16 cellular contexts compared by ENCODE assay signal in the genomic region with DNA sequence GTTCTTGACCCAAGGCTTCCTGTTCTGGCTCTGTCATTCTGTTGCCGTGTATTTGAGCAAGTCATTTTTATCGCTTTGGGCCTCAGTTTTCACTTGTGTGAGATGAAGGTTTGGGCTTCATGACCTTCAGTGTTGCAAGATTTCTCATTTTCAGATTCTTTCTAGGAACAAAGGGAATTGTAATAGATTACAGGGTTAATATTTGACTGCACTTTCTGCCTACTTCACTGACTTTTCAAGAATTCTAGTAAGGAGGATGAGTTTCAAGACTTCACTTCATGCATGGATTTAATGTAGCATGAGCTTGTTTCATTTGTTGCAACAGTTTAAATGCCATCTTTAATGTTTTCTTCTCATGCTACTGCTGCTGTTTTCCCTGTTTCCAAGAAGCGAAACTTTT.
DNase-seq lines count a peak whose midpoint lies in the region; ATAC-seq lines count a peak whose summit lies in the region.
"Had no signal": no experiment of that assay in that cellular context is flagged by ENCODE, and none has a peak within 500 bp of the region (broad histone marks: within the 10 kb centered on the region; RNA-seq: fewer than 3 reads in every experiment).

No MANE protein-coding gene starts in this region.

- no peak for ATAC-seq in GM18873 (IDR thresholded peaks at IDR 0.05; ENCODE audit: low FRiP score, unreplicated experiment)
- ATAC-seq: CD8-positive, alpha-beta T cell had no signal

- H3K4me1 ChIP-seq in adipocyte (ENCODE audit: control insufficient read depth, insufficient read depth, low read length), result no peaks in the 10 kb centered on the region

- no peaks in the 10 kb centered on the region for H3K27me3 Mint-ChIP-seq in activated naive CD4-positive, alpha-beta T cell treated with anti-CD3 and anti-CD28 coated beads, Interleukin-2, amount 10 ng/mL, durations not matched to agents 7 days and 5 days
- H3K27me3 Mint-ChIP-seq: B cell, IgD-negative memory B cell had no signal

- H3K4me1 Mint-ChIP-seq in activated naive CD4-positive, alpha-beta T cell treated with anti-CD3 and anti-CD28 coated beads, Interleukin-2, amount 10 ng/mL, durations not matched to agents 7 days and 5 days, result no peaks in the 10 kb centered on the region
- H3K4me1 Mint-ChIP-seq: B cell had no signal

- H3K27ac Mint-ChIP-seq in activated naive CD4-positive, alpha-beta T cell treated with anti-CD3 and anti-CD28 coated beads, Interleukin-2, amount 10 ng/mL, durations not matched to agents 7 days and 5 days, result no peak overlapping the region
- H3K27ac Mint-ChIP-seq: B cell; CD8-positive, alpha-beta T cell; IgD-negative memory B cell had no signal

- peak; percentile 56 for DNase-seq in ACHN
- peak; percentile 4 for DNase-seq in adipocyte (ENCODE audit: low read depth)
- peak; percentile 49 for DNase-seq in kidney glomerular epithelial cell (lab: John Stamatoyannopoulos, UW)
- peak; percentile 84 for DNase-seq in renal cortical epithelial cell (ENCODE audit: low read depth)
- no peak for DNase-seq in activated naive CD4-positive, alpha-beta T cell treated with anti-CD3 and anti-CD28 coated beads, Interleukin-2, amount 10 ng/mL, durations not matched to agents 7 days and 5 days
- DNase-seq in HT-29 (ENCODE audit: low spot score), result no peak
- DNase-seq: 8988T; Calu3; CD8-positive, alpha-beta T cell; DMS53; GM23248; HCEC 1CT had no signal

- CTCF ChIA-PET in activated naive CD4-positive, alpha-beta T cell treated with anti-CD3 and anti-CD28 coated beads, Interleukin-2, amount 10 ng/mL, durations not matched to agents 7 days and 5 days (lab: Charles Lee), result no interaction called here

- in situ Hi-C loops in ACHN (cut with HindIII; ENCODE audit: low pct_ligation_motif_present, low pct_unique_long_range_greater_than_20kb, low sequenced_read_pairs), result no loop called here

- no peaks in the 10 kb centered on the region for H3K27me3 ChIP-seq in adipocyte (replicated peaks; ENCODE audit: control insufficient read depth, insufficient read depth, low read length)
- H3K27me3 ChIP-seq: BLaER1 treated with 17β-estradiol and CSF1 and Interleukin-3, amounts not matched to agents 10 nM and 100 nM had no signal

- H3K4me3 Mint-ChIP-seq in activated naive CD4-positive, alpha-beta T cell treated with anti-CD3 and anti-CD28 coated beads, Interleukin-2, amount 10 ng/mL, durations not matched to agents 7 days and 5 days, result no peak overlapping the region
- H3K4me3 Mint-ChIP-seq: B cell; CD8-positive, alpha-beta T cell; IgD-negative memory B cell had no signal

- H3K9me3 ChIP-seq in adipocyte (ENCODE audit: control insufficient read depth, low read length), result no peaks in the 10 kb centered on the region
- H3K9me3 ChIP-seq: BLaER1 treated with 17β-estradiol and CSF1 and Interleukin-3, amounts not matched to agents 10 nM and 100 nM had no signal

- no peaks in the 10 kb centered on the region for H3K9me3 Mint-ChIP-seq in activated naive CD4-positive, alpha-beta T cell treated with anti-CD3 and anti-CD28 coated beads, Interleukin-2, amount 10 ng/mL, durations not matched to agents 7 days and 5 days
- H3K9me3 Mint-ChIP-seq: CD8-positive, alpha-beta T cell had no signal

- H3K36me3 ChIP-seq in adipocyte (ENCODE audit: control insufficient read depth, insufficient read depth, low read length, severe bottlenecking), result no peaks in the 10 kb centered on the region
- H3K36me3 ChIP-seq: BLaER1 treated with 17β-estradiol and CSF1 and Interleukin-3, amounts not matched to agents 10 nM and 100 nM had no signal

- no peak overlapping the region for H3K9ac ChIP-seq in adipocyte (ENCODE audit: low read length)
- H3K9ac ChIP-seq: BLaER1 treated with 17β-estradiol and CSF1 and Interleukin-3, amounts not matched to agents 10 nM and 100 nM; GM23248 had no signal

- no peaks in the 10 kb centered on the region for H3K36me3 Mint-ChIP-seq in activated naive CD4-positive, alpha-beta T cell treated with anti-CD3 and anti-CD28 coated beads, Interleukin-2, amount 10 ng/mL, durations not matched to agents 7 days and 5 days
- H3K36me3 Mint-ChIP-seq: CD8-positive, alpha-beta T cell; IgD-negative memory B cell had no signal

- no peak overlapping the region for H3K4me3 ChIP-seq in adipocyte (ENCODE audit: low read length)
- H3K4me3 ChIP-seq: BLaER1 treated with 17β-estradiol and CSF1 and Interleukin-3, amounts not matched to agents 10 nM and 100 nM; GM23248 had no signal

Comparison
In these comparisons a context has a peak if more than half of its experiments do, and no peak if none do; other contexts are left out.
1. DNase-seq: peak in ACHN (single experiment), adipocyte (single experiment), kidney glomerular epithelial cell (single experiment) and renal cortical epithelial cell (single experiment); none in activated naive CD4-positive, alpha-beta T cell treated with anti-CD3 and anti-CD28 coated beads, Interleukin-2, amount 10 ng/mL, durations not matched to agents 7 days and 5 days (single experiment) and HT-29 (single experiment).